In genomic region chr4:2932561-2932950, GRCh38 we compare ENCODE assay signal across 10 cellular contexts. TPM values are rescaled to one million over a fixed set of nuclear protein-coding genes. Genes with fewer than 3 reads are reported as not detected.
DNase-seq lines count a peak whose midpoint lies in the region; TF ChIP-seq lines count a peak whose summit lies in the region.
"Had no signal": no experiment of that assay in that cellular context is flagged by ENCODE, and none has a peak within 500 bp of the region (broad histone marks: within the 10 kb centered on the region; RNA-seq: fewer than 3 reads in every experiment).

No MANE protein-coding gene starts in this region.

- no peak for TF ChIP-seq POLR2A in stomach (IDR thresholded peaks at IDR 0.05)

- peak overlapping the region; percentile 94 for H3K4me2 ChIP-seq in hepatocyte

- no peak for TF ChIP-seq EP300 in stomach (IDR thresholded peaks at IDR 0.05)

- no peak overlapping the region for H2AFZ ChIP-seq in hepatocyte

- H3K27me3 ChIP-seq in hepatocyte (no peaks in the 10 kb centered on the region), stomach (no peaks in the 10 kb centered on the region)
- H3K27me3 ChIP-seq: BE2C had no signal

- TF ChIP-seq CTCF in hepatocyte (IDR thresholded peaks at IDR 0.05; ENCODE audit: poor library complexity) (no peak), stomach (IDR thresholded peaks at IDR 0.05) (no peak), GM10248 (IDR thresholded peaks at IDR 0.05; ENCODE audit: control extremely low read depth, extremely low read depth, low read depth, missing control alignments) (no peak)

- H3K79me2 ChIP-seq in hepatocyte: peaks cover 28% of the 10 kb centered on the region

- H4K20me1 ChIP-seq in hepatocyte (ENCODE audit: insufficient read depth, poor library complexity, severe bottlenecking): no peaks in the 10 kb centered on the region

- peaks cover 53% of the 10 kb centered on the region for H3K36me3 Mint-ChIP-seq in activated CD4-positive, alpha-beta T cell treated with anti-CD3 and anti-CD28 coated beads, Interleukin-2, amount 10 ng/mL, durations not matched to agents 24 days and 14 days (ENCODE audit: low read depth)
- H3K36me3 Mint-ChIP-seq in activated CD4-positive, alpha-beta memory T cell treated with anti-CD3 and anti-CD28 coated beads for 36 hours: peaks cover 58% of the 10 kb centered on the region

- WGBS in hepatocyte (ENCODE audit: low lambda C conversion rate, missing lambda C conversion rate): 94% methylated on average over 11 of the region's 11 CpGs
- WGBS in stomach, 5 donors: 61 to 100% (median 68%) methylated on average over 1 to 11 of the region's 11 CpGs

- intact Hi-C loops in activated CD4-positive, alpha-beta T cell treated with anti-CD3 and anti-CD28 coated beads, Interleukin-2, amount 10 ng/mL, durations not matched to agents 24 days and 14 days (cut with micrococcal nuclease): loop anchor here (2.0 to 5.0 kb wide), 2 partner anchors 90 to 176 kb away; partner anchors contain the start of genes ADD1 and TNIP2
- intact Hi-C loops in activated CD4-positive, alpha-beta memory T cell treated with anti-CD3 and anti-CD28 coated beads for 36 hours (cut with micrococcal nuclease): loop anchor here (10.0 kb wide), 1 partner anchor 688 kb away; the partner anchor contains the start of genes HAUS3 and POLN
- intact Hi-C loops in stomach (cut with DNase I; ENCODE audit: low total_unique reads): loop anchor here (10.0 kb wide), 1 partner anchor 168 kb away; no protein-coding TSS in a partner anchor

- no peaks in the 10 kb centered on the region for H3K9me3 ChIP-seq in hepatocyte (ENCODE audit: low read depth)
- no peaks in the 10 kb centered on the region for H3K9me3 ChIP-seq in stomach
- H3K9me3 ChIP-seq: BE2C had no signal

- H3K4me3 Mint-ChIP-seq in activated CD4-positive, alpha-beta T cell treated with anti-CD3 and anti-CD28 coated beads, Interleukin-2, amount 10 ng/mL, durations not matched to agents 24 days and 14 days: peak overlapping the region; percentile 91
- H3K4me3 Mint-ChIP-seq in activated CD4-positive, alpha-beta memory T cell treated with anti-CD3 and anti-CD28 coated beads for 36 hours: peak overlapping the region; percentile 98

- H3K27ac ChIP-seq in hepatocyte: no peak overlapping the region
- peak overlapping the region; percentile 84 to 99 (median 94) for H3K27ac ChIP-seq in stomach

- no peaks in the 10 kb centered on the region for H3K27me3 Mint-ChIP-seq in activated CD4-positive, alpha-beta T cell treated with anti-CD3 and anti-CD28 coated beads, Interleukin-2, amount 10 ng/mL, durations not matched to agents 24 days and 14 days
- no peaks in the 10 kb centered on the region for H3K27me3 Mint-ChIP-seq in activated CD4-positive, alpha-beta memory T cell treated with anti-CD3 and anti-CD28 coated beads for 36 hours

- peak overlapping the region; percentile 93 for H3K27ac Mint-ChIP-seq in activated CD4-positive, alpha-beta T cell treated with anti-CD3 and anti-CD28 coated beads, Interleukin-2, amount 10 ng/mL, durations not matched to agents 24 days and 14 days
- H3K27ac Mint-ChIP-seq in activated CD4-positive, alpha-beta memory T cell treated with anti-CD3 and anti-CD28 coated beads for 36 hours: peak overlapping the region; percentile 94

- POLR2A ChIA-PET in activated CD4-positive, alpha-beta memory T cell treated with anti-CD3 and anti-CD28 coated beads for 36 hours (lab: Charles Lee): interaction anchor here (1.3 kb wide), 1 partner anchor 22 kb away, joined by 5 read pairs; no protein-coding TSS in a partner anchor
- POLR2A ChIA-PET in GM10248 (lab: Yijun Ruan, JAX): no interaction called here

- H3K4me1 ChIP-seq in hepatocyte (ENCODE audit: insufficient read depth): peaks cover 29% of the 10 kb centered on the region
- H3K4me1 ChIP-seq in stomach: peaks cover 66 to 85% (median 76%) of the 10 kb centered on the region in 4 donors

- no peaks in the 10 kb centered on the region for H3K9me3 Mint-ChIP-seq in activated CD4-positive, alpha-beta T cell treated with anti-CD3 and anti-CD28 coated beads, Interleukin-2, amount 10 ng/mL, durations not matched to agents 24 days and 14 days
- no peaks in the 10 kb centered on the region for H3K9me3 Mint-ChIP-seq in activated CD4-positive, alpha-beta memory T cell treated with anti-CD3 and anti-CD28 coated beads for 36 hours

- H3K4me3 ChIP-seq in hepatocyte (no peak overlapping the region), stomach (peak overlapping the region in 2 of 4 donors; percentile 85 to 92)

- peaks cover 31% of the 10 kb centered on the region for H3K4me1 Mint-ChIP-seq in activated CD4-positive, alpha-beta T cell treated with anti-CD3 and anti-CD28 coated beads, Interleukin-2, amount 10 ng/mL, durations not matched to agents 24 days and 14 days
- H3K4me1 Mint-ChIP-seq in activated CD4-positive, alpha-beta memory T cell treated with anti-CD3 and anti-CD28 coated beads for 36 hours (ENCODE audit: low read depth): peaks cover 32% of the 10 kb centered on the region

- no peaks in the 10 kb centered on the region for H3K9me2 ChIP-seq in hepatocyte (replicated peaks; ENCODE audit: insufficient read depth)

- DNase-seq in activated CD4-positive, alpha-beta T cell treated with anti-CD3 and anti-CD28 coated beads, Interleukin-2, amount 10 ng/mL, durations not matched to agents 24 days and 14 days: no peak
- DNase-seq in activated CD4-positive, alpha-beta T cell treated with anti-CD3 and anti-CD28 coated beads, Interleukin-2, amount 50 U/mL, for 48 hours: no peak
- peak; percentile 24 for DNase-seq in activated CD4-positive, alpha-beta memory T cell treated with anti-CD3 and anti-CD28 coated beads for 36 hours
- DNase-seq in hepatocyte (ENCODE audit: low spot score): no peak
- DNase-seq in stomach: peak; percentile 26
- DNase-seq in GM10248 (ENCODE audit: extremely low spot score): no peak
- DNase-seq in hippocampal formation (lab: John Stamatoyannopoulos, UW): no peak
- DNase-seq in NCI-H187 (lab: John Stamatoyannopoulos, UW): no peak
- DNase-seq: BE2C, midbrain had no signal

- no peaks in the 10 kb centered on the region for H3K36me3 ChIP-seq in hepatocyte (replicated peaks; ENCODE audit: insufficient read depth, low read depth)
- H3K36me3 ChIP-seq in stomach: peaks cover 24 to 55% (median 48%) of the 10 kb centered on the region in 4 donors

- CTCF ChIA-PET in activated CD4-positive, alpha-beta memory T cell treated with anti-CD3 and anti-CD28 coated beads for 36 hours (lab: Charles Lee): no interaction called here
- CTCF ChIA-PET in GM10248 (lab: Yijun Ruan, JAX): interaction anchor here (1.3 kb wide), 1 partner anchor 9 kb away, joined by 3 read pairs; no protein-coding TSS in a partner anchor

RNA-seq across cellular contexts. Expression of gene NOP14, which starts 30.6 kb away (rescaled TPM):
- 132 and 141 TPM in 2 replicates for total RNA-seq in activated CD4-positive, alpha-beta T cell treated with anti-CD3 and anti-CD28 coated beads, Interleukin-2, amount 10 ng/mL, durations not matched to agents 24 days and 14 days
- 10 to 100 TPM; 67.4 to 73.4 TPM for total RNA-seq in activated CD4-positive, alpha-beta memory T cell treated with anti-CD3 and anti-CD28 coated beads for 36 hours
- 18.2 and 22.7 TPM in 2 replicates for total RNA-seq in hepatocyte
- polyA plus RNA-seq in hepatocyte: 18.8 and 21.7 TPM in 2 replicates
- total RNA-seq in stomach: 10 to 100 TPM; 11.7 to 68.7 (median 18.7) TPM
- polyA plus RNA-seq in stomach: 10 to 100 TPM; 12.7 to 18.6 (median 17.6) TPM

RNA-seq across cellular contexts. Expression of gene GRK4, which starts 30.8 kb away (rescaled TPM):
- total RNA-seq in activated CD4-positive, alpha-beta T cell treated with anti-CD3 and anti-CD28 coated beads, Interleukin-2, amount 10 ng/mL, durations not matched to agents 24 days and 14 days: 4.6 and 5.3 TPM in 2 replicates
- total RNA-seq in activated CD4-positive, alpha-beta memory T cell treated with anti-CD3 and anti-CD28 coated beads for 36 hours: 1 to 10 TPM; 2.3 to 3.0 TPM
- total RNA-seq in hepatocyte (4.9 and 5.4 TPM in 2 replicates), stomach (10 to 100 TPM in 1 of 5 donors, 1 to 10 TPM in 3, under 1 TPM in 1; 0.58 to 11.9 (median 4.6) TPM)
- polyA plus RNA-seq in hepatocyte (5.5 and 6.1 TPM in 2 replicates), stomach (1 to 10 TPM; 2.8 to 6.6 (median 5.5) TPM)

Comparison
In these comparisons a context has a peak if more than half of its experiments do, and no peak if none do; other contexts are left out.
1. DNase-seq: peak in activated CD4-positive, alpha-beta memory T cell treated with anti-CD3 and anti-CD28 coated beads for 36 hours (single experiment) and stomach (single experiment); none in activated CD4-positive, alpha-beta T cell treated with anti-CD3 and anti-CD28 coated beads, Interleukin-2, amount 10 ng/mL, durations not matched to agents 24 days and 14 days (single experiment), activated CD4-positive, alpha-beta T cell treated with anti-CD3 and anti-CD28 coated beads, Interleukin-2, amount 50 U/mL, for 48 hours (0 of 2), hepatocyte (single experiment), GM10248 (single experiment), hippocampal formation (0 of 2) and NCI-H187 (0 of 2).